Comparison of ENCODE assay signal across 8 cellular contexts in genomic region chr20:32823078-32823477, GRCh38. TPM values are rescaled to one million over a fixed set of nuclear protein-coding genes. Genes with fewer than 3 reads are reported as not detected.
DNase-seq lines count a peak whose midpoint lies in the region; ATAC-seq and TF ChIP-seq lines count a peak whose summit lies in the region.

No MANE protein-coding gene starts in this region.

- peaks cover 65% of the 10 kb centered on the region for H3K36me3 Mint-ChIP-seq in Calu3 (ENCODE audit: insufficient read depth, unreplicated experiment)
- peaks cover 44% of the 10 kb centered on the region for H3K36me3 Mint-ChIP-seq in central memory CD8-positive, alpha-beta T cell (ENCODE audit: insufficient read depth)

- H4K91ac ChIP-seq in trophoblast cell (ENCODE audit: low read depth, low read length), result no peak overlapping the region

- peaks cover 11 to 12% of the 10 kb centered on the region in 2 experiments for H3K36me3 ChIP-seq in trophoblast cell (ENCODE audit: control insufficient read depth in 1 of 2, insufficient read depth in 2 of 2, low read length in 2 of 2)

- no peak overlapping the region for H3K14ac ChIP-seq in trophoblast cell (ENCODE audit: low read length)

- no peak overlapping the region for H2BK5ac ChIP-seq in trophoblast cell (ENCODE audit: low read depth, low read length, poor library complexity)

- peak overlapping the region; percentile 9 for H3K27ac Mint-ChIP-seq in Calu3 (ENCODE audit: unreplicated experiment)
- H3K27ac Mint-ChIP-seq in central memory CD8-positive, alpha-beta T cell (ENCODE audit: low read depth), result peak overlapping the region; percentile 48

- peaks cover 9% of the 10 kb centered on the region for H3K79me1 ChIP-seq in trophoblast cell (ENCODE audit: low read length)

- no peak overlapping the region for H3K4me3 Mint-ChIP-seq in Calu3 (ENCODE audit: low read depth, unreplicated experiment)
- H3K4me3 Mint-ChIP-seq in central memory CD8-positive, alpha-beta T cell, result peak overlapping the region; percentile 8

- no peak overlapping the region for H2BK12ac ChIP-seq in trophoblast cell (ENCODE audit: low read length)

- DNase-seq in Calu3 (peak; percentile 26), OCI-M1 (lab: John Stamatoyannopoulos, UW) (peak; percentile 16), trophoblast cell (peak; percentile 66 to 70), left lobe of liver (ENCODE audit: low spot score) (no peak), NCI-H446 (lab: John Stamatoyannopoulos, UW) (no peak)
- no peak for DNase-seq in central memory CD8-positive, alpha-beta T cell (ENCODE audit: low spot score in 2 of 2)

- no peak overlapping the region for H2AK5ac ChIP-seq in trophoblast cell (ENCODE audit: low read length)

- H3K27ac ChIP-seq in trophoblast cell (ENCODE audit: low read depth, low read length), result no peak overlapping the region

- no peak overlapping the region for H2AFZ ChIP-seq in trophoblast cell (ENCODE audit: insufficient read depth, low read length, poor library complexity)

- H4K8ac ChIP-seq in trophoblast cell (ENCODE audit: low read depth, low read length), result no peak overlapping the region

- ATAC-seq in central memory CD8-positive, alpha-beta T cell (replicated peaks; ENCODE audit: extremely low read depth, poor library complexity, severe bottlenecking), result no peak
- no peak for ATAC-seq in left lobe of liver
- ATAC-seq in GM18511 (IDR thresholded peaks at IDR 0.05; ENCODE audit: unreplicated experiment), result no peak
- no peak for ATAC-seq in HG03135 (IDR thresholded peaks at IDR 0.05; ENCODE audit: unreplicated experiment)

- H3K27me3 Mint-ChIP-seq in Calu3 (ENCODE audit: unreplicated experiment), result no peaks in the 10 kb centered on the region
- no peaks in the 10 kb centered on the region for H3K27me3 Mint-ChIP-seq in central memory CD8-positive, alpha-beta T cell

- H4K12ac ChIP-seq in trophoblast cell (ENCODE audit: low read depth, low read length), result no peak overlapping the region

- no peak overlapping the region for H3K9ac ChIP-seq in trophoblast cell (ENCODE audit: low read length)

- no peak for TF ChIP-seq CTCF in Calu3 (IDR thresholded peaks at IDR 0.05; ENCODE audit: unreplicated experiment)

- intact Hi-C loops in Calu3 (cut with micrococcal nuclease; ENCODE audit: unreplicated experiment), result loop anchor here (2.0 kb wide), 1 partner anchor 32 kb away; no protein-coding TSS in a partner anchor

- H3K4me2 ChIP-seq in trophoblast cell (ENCODE audit: low read length), result no peak overlapping the region

- CTCF ChIA-PET in Calu3 (lab: Charles Lee), result interaction anchor here (0.7 to 1.0 kb wide), 2 partner anchors 33 to 467 kb away, joined by 3 read pairs; no protein-coding TSS in a partner anchor

- H2BK120ac ChIP-seq in trophoblast cell (ENCODE audit: insufficient read depth, low read length, poor library complexity), result no peak overlapping the region

- no peak overlapping the region for H3K4me3 ChIP-seq in trophoblast cell (ENCODE audit: low read depth, low read length)

- peak overlapping the region; percentile 75 for H3K4ac ChIP-seq in trophoblast cell (ENCODE audit: low read depth, low read length)

- no CpG with 5 or more reads among the region's 3 CpGs for WGBS in trophoblast cell (ENCODE audit: extremely low coverage, insufficient coverage, insufficient read length)

- H3K9me3 ChIP-seq in trophoblast cell (ENCODE audit: insufficient read depth, low read depth, low read length), result no peaks in the 10 kb centered on the region

- no peak overlapping the region for H3K23ac ChIP-seq in trophoblast cell (ENCODE audit: low read length)

- H3K27me3 ChIP-seq in trophoblast cell (ENCODE audit: insufficient read depth, low read length), result no peaks in the 10 kb centered on the region

- H3K9me3 Mint-ChIP-seq in Calu3 (ENCODE audit: low read depth, unreplicated experiment), result no peaks in the 10 kb centered on the region
- H3K9me3 Mint-ChIP-seq in central memory CD8-positive, alpha-beta T cell, result no peaks in the 10 kb centered on the region

- no peak overlapping the region for H3K18ac ChIP-seq in trophoblast cell (ENCODE audit: low read length)

- H3K4me1 Mint-ChIP-seq in Calu3 (ENCODE audit: low read depth, unreplicated experiment), result peaks cover 48% of the 10 kb centered on the region
- peaks cover 47% of the 10 kb centered on the region for H3K4me1 Mint-ChIP-seq in central memory CD8-positive, alpha-beta T cell

- peaks cover 6 to 7% of the 10 kb centered on the region in 2 experiments for H3K4me1 ChIP-seq in trophoblast cell (ENCODE audit: control insufficient read depth in 1 of 2, insufficient read depth in 2 of 2, low read length in 2 of 2)

- H3K79me2 ChIP-seq in trophoblast cell (ENCODE audit: control insufficient read depth, insufficient read depth, low read length, poor library complexity), result peaks cover 30% of the 10 kb centered on the region

- no TSS peak for BruUV-seq in Calu3 (replicated peaks; lab: Mats Ljungman, UMichigan)

RNA-seq across cellular contexts. Expression of gene MAPRE1, which starts 3.3 kb away (rescaled TPM):
- total RNA-seq in Calu3 (2022), result 205 and 211 TPM in 2 replicates
- 107 and 109 TPM in 2 replicates for polyA plus RNA-seq in trophoblast cell (2013)
- total RNA-seq in left lobe of liver, result 9.6 TPM

RNA-seq across cellular contexts. Expression of gene EFCAB8, which starts 35.6 kb away (rescaled TPM):
- total RNA-seq in Calu3 (2022), result 1.1 and 2.5 TPM in 2 replicates
- polyA plus RNA-seq in trophoblast cell (2013), result 0.04 and 0.11 TPM in 2 replicates
- 0.15 TPM for total RNA-seq in left lobe of liver

Comparison
In these comparisons a context has a peak if more than half of its experiments do, and no peak if none do; other contexts are left out.
1. DNase-seq: peak in Calu3 (single experiment), OCI-M1 (single experiment) and trophoblast cell (2 of 2); none in central memory CD8-positive, alpha-beta T cell (0 of 2), left lobe of liver (single experiment) and NCI-H446 (0 of 2).
2. RNA of gene MAPRE1, which starts 3.3 kb away (total RNA-seq): 205 to 211 TPM in Calu3; 9.6 TPM in left lobe of liver (single experiment); every median in the first group is over 10 times any median in the second.